8 cellular contexts compared by ENCODE assay signal in the genomic region with DNA sequence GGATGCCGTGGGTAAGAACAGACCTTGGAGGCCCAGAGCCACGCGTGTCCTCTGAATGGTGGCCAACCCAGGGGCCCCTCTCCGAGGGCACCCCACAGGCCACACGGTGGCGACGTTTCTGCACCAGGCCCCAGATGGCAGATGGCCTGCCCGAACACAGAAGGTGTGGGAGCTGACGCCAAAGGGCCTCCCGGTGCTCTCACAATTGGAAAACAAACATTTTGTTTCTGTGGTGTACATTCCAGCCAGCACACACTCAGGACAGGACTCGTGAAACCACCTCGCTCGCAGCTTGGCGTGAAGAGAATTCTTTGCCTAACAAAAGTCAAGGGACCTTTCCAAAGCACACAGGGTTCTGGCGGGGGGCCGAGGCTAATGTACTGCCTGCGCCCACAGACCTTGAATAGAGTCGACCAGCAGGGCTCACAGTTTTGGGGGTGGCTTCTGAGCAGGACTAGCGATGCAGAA.
DNase-seq lines count a peak whose midpoint lies in the region; ATAC-seq and TF ChIP-seq lines count a peak whose summit lies in the region.

No MANE protein-coding gene starts in this region.

- H3K9me3 ChIP-seq in BE2C (no peaks in the 10 kb centered on the region), IMR-90 (ENCODE audit: control insufficient read depth, insufficient read depth, low read length) (no peaks in the 10 kb centered on the region), MG63 (no peaks in the 10 kb centered on the region), PC-9 (ENCODE audit: insufficient read depth, low read depth) (no peaks in the 10 kb centered on the region)

- in situ Hi-C loops in IMR-90 (cut with MboI; ENCODE audit: low sequenced_read_pairs) = no loop called here

- H3K27ac ChIP-seq in IMR-90 (ENCODE audit: insufficient read depth, low read length) (no peak overlapping the region), PC-9 (no peak overlapping the region)

- H2AFZ ChIP-seq in IMR-90 (replicated peaks; ENCODE audit: low read length, poor library complexity) (peak overlapping the region; percentile 16), PC-9 (no peak overlapping the region)

- H3K4me3 ChIP-seq in BE2C (ENCODE audit: low read depth, low read length) (no peak overlapping the region), IMR-90 (ENCODE audit: insufficient read depth, low read depth, low read length) (no peak overlapping the region), MG63 (no peak overlapping the region), PC-9 (no peak overlapping the region)

- H3K18ac ChIP-seq in IMR-90 (ENCODE audit: low read depth, low read length) = no peak overlapping the region

- H3K56ac ChIP-seq in IMR-90 (ENCODE audit: extremely low read depth, insufficient read depth, low read length) = no peak overlapping the region

- H3K36me3 ChIP-seq in BE2C = no peaks in the 10 kb centered on the region; the same call in 1 of the 2 replicates
- H3K36me3 ChIP-seq in IMR-90 (ENCODE audit: control insufficient read depth, insufficient read depth, low read length) = no peaks in the 10 kb centered on the region
- H3K36me3 ChIP-seq in MG63 = no peaks in the 10 kb centered on the region
- no peaks in the 10 kb centered on the region for H3K36me3 ChIP-seq in PC-9 (ENCODE audit: low read depth)

- TF ChIP-seq CTCF in BE2C (IDR thresholded peaks at IDR 0.05; ENCODE audit: low read depth, low read length) (peak; percentile 26; the same call in 1 of the 2 replicates), IMR-90 (conservative IDR thresholded peaks at IDR 0.05; ENCODE audit: low read depth, low read length) (peak; percentile 25; the same call in 1 of the 2 replicates), PC-9 (conservative IDR thresholded peaks at IDR 0.05) (no peak)

- H4K20me1 ChIP-seq in IMR-90 (ENCODE audit: insufficient read depth, low read length) (peaks cover 3% of the 10 kb centered on the region), PC-9 (ENCODE audit: insufficient read depth) (no peaks in the 10 kb centered on the region)

- WGBS in IMR-90 (ENCODE audit: extremely low coverage in 2 of 2, insufficient read length in 1 of 2), 2 experiments = 82% methylated on average over 9 of the region's 19 CpGs; no CpG with 5 or more reads in 1 of the 2 experiments

- BruUV-seq in IMR-90 (replicated peaks; lab: Mats Ljungman, UMichigan) (no TSS peak), PC-9 (replicated peaks; lab: Mats Ljungman, UMichigan) (no TSS peak)

- H2BK20ac ChIP-seq in IMR-90 (ENCODE audit: low read depth, low read length) = no peak overlapping the region

- CTCF ChIA-PET in IMR-90 (lab: Yijun Ruan, JAX) = no interaction called here
- CTCF ChIA-PET in PC-9 (lab: Charles Lee) = no interaction called here

- H3F3A ChIP-seq in PC-9 (ENCODE audit: insufficient read depth, low read depth) = peaks cover 6% of the 10 kb centered on the region; the same call in 1 of the 2 replicates

- POLR2A ChIA-PET in IMR-90 (lab: Charles Lee; ENCODE audit: unreplicated experiment) = no interaction called here
- POLR2A ChIA-PET in PC-9 (lab: Charles Lee; ENCODE audit: unreplicated experiment) = no interaction called here

- no peak overlapping the region for H3K4me2 ChIP-seq in IMR-90 (ENCODE audit: low read depth, low read length)
- no peak overlapping the region for H3K4me2 ChIP-seq in PC-9

- H3K27me3 ChIP-seq in BE2C (no peaks in the 10 kb centered on the region), IMR-90 (ENCODE audit: control insufficient read depth, insufficient read depth, low read length) (no peaks in the 10 kb centered on the region), MG63 (no peaks in the 10 kb centered on the region), PC-9 (ENCODE audit: insufficient read depth, low read depth) (no peaks in the 10 kb centered on the region)

- H2AK5ac ChIP-seq in IMR-90 (ENCODE audit: low read depth, low read length) = no peak overlapping the region

- ATAC-seq in IMR-90 (ENCODE audit: low read depth) (no peak), left cardiac atrium (peak; percentile 61 to 68), HG02884 (IDR thresholded peaks at IDR 0.05; ENCODE audit: unreplicated experiment) (no peak)

- no peak overlapping the region for H3K4ac ChIP-seq in IMR-90 (ENCODE audit: low read depth, low read length)

- H3K4me1 ChIP-seq in BE2C (no peaks in the 10 kb centered on the region), IMR-90 (ENCODE audit: control insufficient read depth, insufficient read depth, low read length) (no peaks in the 10 kb centered on the region; the same call in 1 of the 2 replicates), PC-9 (replicated peaks; ENCODE audit: insufficient read depth) (peaks cover 11% of the 10 kb centered on the region)

- H3K9ac ChIP-seq in IMR-90 (ENCODE audit: low read depth, low read length) = no peak overlapping the region

- H4K5ac ChIP-seq in IMR-90 (ENCODE audit: low read depth, low read length) = no peak overlapping the region

- DNase-seq in BE2C (no peak), IMR-90 (no peak), left cardiac atrium (peak; percentile 77), MG63 (no peak), PC-9 (no peak)
- peak; percentile 50 for DNase-seq in activated naive CD4-positive, alpha-beta T cell treated with Interleukin-2 at 50 U/mL for 16 hours
- peak; percentile 49 for DNase-seq in stimulated activated CD4-positive, alpha-beta T cell treated with anti-CD3 and anti-CD28 coated beads, Interleukin-4, amount 100 ng/mL, for 24 hours

- TF ChIP-seq RAD21 in IMR-90 (IDR thresholded peaks at IDR 0.05; ENCODE audit: low read length) = peak; percentile 46

- no peak overlapping the region for H3K14ac ChIP-seq in IMR-90 (replicated peaks; ENCODE audit: low read depth, low read length)

- H3K79me2 ChIP-seq in PC-9 (ENCODE audit: low read depth) = no peaks in the 10 kb centered on the region

- intact Hi-C loops in IMR-90 (cut with micrococcal nuclease) (loop anchor here (5.0 kb wide), 1 partner anchor 110 kb away; a partner anchor contains a TSS), left cardiac atrium (cut with DNase I) (loop anchor here in 1 of 2 donors (2.0 kb wide), 1 partner anchor 109 kb away; no protein-coding TSS in a partner anchor), PC-9 (cut with micrococcal nuclease; ENCODE audit: unreplicated experiment) (no loop called here)

- no peaks in the 10 kb centered on the region for H3K9me2 ChIP-seq in PC-9 (ENCODE audit: insufficient read depth)

- H3K79me1 ChIP-seq in IMR-90 (ENCODE audit: low read depth in 1 of 2, low read length in 2 of 2) = 0 out of 4 replicates have a peak, but pooled peaks cover 0 to 3% of the 10 kb centered on the region in 2 experiments

- H2BK120ac ChIP-seq in IMR-90 (ENCODE audit: low read depth, low read length) = no peak overlapping the region

- no peak overlapping the region for H4K91ac ChIP-seq in IMR-90 (ENCODE audit: insufficient read depth, low read depth, low read length)

- H4K8ac ChIP-seq in IMR-90 (ENCODE audit: low read depth in 2 of 2, low read length in 2 of 2) = no peak overlapping the region

- no peak overlapping the region for H3K23ac ChIP-seq in IMR-90 (ENCODE audit: low read depth, low read length)

- H3K9me1 ChIP-seq in IMR-90 (ENCODE audit: insufficient read depth, low read length) = peaks cover under 1% of the 10 kb centered on the region; the same call in 1 of the 2 replicates

- TF ChIP-seq POLR2A in IMR-90 (IDR thresholded peaks at IDR 0.05; ENCODE audit: low read depth, low read length) = no peak

- H2AK9ac ChIP-seq in IMR-90 (replicated peaks; ENCODE audit: low read depth, low read length, poor library complexity) = no peak overlapping the region

- dilution Hi-C loops in IMR-90 (cut with HindIII; ENCODE audit: low sequenced_read_pairs, unreplicated experiment) = no loop called here

- H2BK15ac ChIP-seq in IMR-90 (ENCODE audit: low read depth, low read length) = no peak overlapping the region

- no peak overlapping the region for H2BK5ac ChIP-seq in IMR-90 (ENCODE audit: low read depth, low read length, poor library complexity, severe bottlenecking)

TF ChIP-seq in IMR-90, 13 proteins besides CTCF, POLR2A, EP300 and RAD21:
- TF ChIP-seq SMC3 (IDR thresholded peaks at IDR 0.05; ENCODE audit: low read depth, low read length) (peak; percentile 39), FOS (IDR thresholded peaks at IDR 0.05; ENCODE audit: low read depth, low read length) (no peak)

Comparison
In these comparisons a context has a peak if more than half of its experiments do, and no peak if none do; other contexts are left out.
1. DNase-seq: peak in activated naive CD4-positive, alpha-beta T cell treated with Interleukin-2 at 50 U/mL for 16 hours (single experiment), left cardiac atrium (single experiment) and stimulated activated CD4-positive, alpha-beta T cell treated with anti-CD3 and anti-CD28 coated beads, Interleukin-4, amount 100 ng/mL, for 24 hours (single experiment); none in BE2C (single experiment), IMR-90 (single experiment), MG63 (single experiment) and PC-9 (0 of 2).
2. ATAC-seq: peak in left cardiac atrium (2 of 2); none in IMR-90 (single experiment) and HG02884 (single experiment).